In the genomic region with DNA sequence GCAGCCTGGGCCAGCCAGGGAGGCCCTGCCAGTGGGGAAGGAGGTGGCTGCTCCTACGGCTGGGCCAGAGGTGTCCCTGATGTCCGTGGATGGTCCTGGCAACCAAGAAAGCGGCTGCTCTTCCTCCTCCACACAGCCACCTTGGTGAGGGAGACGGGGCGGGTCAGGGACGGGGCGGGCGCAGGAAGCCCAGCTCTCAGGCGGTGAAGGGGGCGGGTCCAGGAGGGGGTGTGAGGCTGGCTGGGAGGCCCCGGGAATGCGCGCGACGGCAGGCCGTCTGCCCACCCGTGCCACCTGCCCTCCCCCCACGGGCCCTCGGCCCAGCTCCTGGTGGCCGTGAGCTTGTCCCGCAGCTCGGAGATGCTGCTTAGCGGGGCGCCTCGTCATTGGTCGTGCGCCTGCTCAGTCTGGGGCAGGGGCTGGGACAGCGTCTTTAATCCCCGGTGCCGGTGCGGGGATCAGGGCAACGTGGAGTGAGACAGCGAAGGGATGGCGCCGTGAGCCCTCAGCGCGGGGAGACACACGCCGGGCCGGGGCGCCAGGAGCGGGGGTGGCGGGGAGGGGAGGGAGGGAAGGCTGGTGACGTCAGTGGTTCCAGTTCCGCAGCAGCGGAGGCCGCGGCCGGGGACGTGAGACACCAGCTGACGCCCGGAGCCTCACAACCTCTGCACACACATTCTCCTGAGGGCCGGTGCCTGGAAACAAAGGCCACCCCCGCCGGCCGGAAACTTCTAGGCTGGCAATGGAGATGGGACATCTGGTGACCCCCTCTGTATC, we compare ENCODE assay signal across 8 cellular contexts. TPM values are rescaled to one million over a fixed set of nuclear protein-coding genes. Genes with fewer than 3 reads are reported as not detected.
DNase-seq lines count a peak whose midpoint lies in the region; ATAC-seq lines count a peak whose summit lies in the region.

No MANE protein-coding gene starts in this region.

- ATAC-seq in HG02759 (IDR thresholded peaks at IDR 0.05; ENCODE audit: unreplicated experiment) (peak; percentile 80), left lobe of liver (peak; percentile 85)

- DNase-seq in GM04504 (ENCODE audit: low read depth) (peak; percentile 29), NCI-H2196 treated with DMSO at 0.1 percent for 48 hours (lab: John Stamatoyannopoulos, UW; ENCODE audit: unreplicated experiment) (peak; percentile 77), left lobe of liver (ENCODE audit: low spot score) (peak; percentile 60), GDM1 (lab: John Stamatoyannopoulos, UW) (no peak)
- peak; percentile 87 for DNase-seq in activated CD4-positive, alpha-beta T cell treated with anti-CD3 and anti-CD28 coated beads for 48 hours
- peak; percentile 74 to 81 for DNase-seq in stimulated activated CD4-positive, alpha-beta T cell treated with anti-CD3 and anti-CD28 coated beads, Interleukin-1b, Interleukin-23, amount 100 ng/mL, for 4 hours (ENCODE audit: low read depth in 2 of 2)

- H3K27ac ChIP-seq in cingulate gyrus (ENCODE audit: low read depth, low read length): peak overlapping the region; percentile 85

RNA-seq across cellular contexts. Expression of gene BRSK2, which starts 6.7 kb away (rescaled TPM):
- total RNA-seq in left lobe of liver: 0.18 TPM
